In the genomic region with DNA sequence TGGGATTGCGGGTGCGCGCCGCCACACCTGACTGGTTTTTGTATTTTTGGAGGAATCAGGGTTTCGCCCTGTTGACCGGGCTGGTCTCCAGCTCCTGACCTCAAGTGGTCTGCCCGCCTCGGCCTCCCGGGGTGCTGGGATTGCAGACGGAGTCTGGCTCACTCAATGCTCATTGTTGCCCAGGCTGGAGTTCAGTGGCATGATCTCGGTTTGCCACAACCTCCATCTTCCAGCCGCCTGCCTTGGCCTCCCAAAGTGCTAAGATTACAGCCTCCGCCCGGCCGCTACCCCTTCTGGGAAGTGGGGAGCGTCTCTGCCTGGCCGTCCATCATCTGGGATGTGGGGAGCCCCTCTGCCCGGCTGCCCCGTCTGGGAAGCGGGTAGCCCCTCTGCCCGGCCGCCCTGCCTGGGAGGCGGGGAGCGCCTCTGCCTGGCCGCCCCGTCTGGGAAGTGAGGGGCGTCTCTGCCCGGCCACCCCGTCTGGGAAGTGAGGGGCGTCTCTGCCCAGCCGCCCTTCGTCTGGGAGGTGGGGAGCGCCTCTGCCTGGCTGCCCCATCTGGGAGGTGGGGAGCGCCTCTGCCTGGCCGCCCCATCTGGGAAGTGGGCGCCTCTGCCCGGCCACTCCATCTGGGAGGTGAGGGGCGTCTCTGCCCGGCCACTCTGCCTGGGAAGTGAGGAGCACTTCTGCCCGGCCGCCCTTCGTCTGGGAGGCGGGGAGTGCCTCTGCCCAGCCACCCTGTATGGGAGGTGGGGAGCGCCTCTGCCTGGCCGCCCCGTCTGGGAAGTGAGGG, we compare ENCODE assay signal across 1 cellular context.
A peak's percentile ranks its signal among the peaks of the same experiment; 100 is the strongest.
TF ChIP-seq lines count a peak whose summit lies in the region.

No MANE protein-coding gene starts in this region.

TF ChIP-seq in Ishikawa, 13 proteins besides CTCF, POLR2A, EP300 and RAD21:
- TF ChIP-seq NFIC (IDR thresholded peaks at IDR 0.05) (peak; percentile 84), TCF12 (IDR thresholded peaks at IDR 0.05; ENCODE audit: low read depth) (peak; percentile 78), CEBPB (IDR thresholded peaks at IDR 0.05) (0 out of 2 replicates have a peak, but pooled peaks have one; percentile 25), TEAD4 (IDR thresholded peaks at IDR 0.05) (peak; percentile 74)
- TF ChIP-seq, protein P1, sequence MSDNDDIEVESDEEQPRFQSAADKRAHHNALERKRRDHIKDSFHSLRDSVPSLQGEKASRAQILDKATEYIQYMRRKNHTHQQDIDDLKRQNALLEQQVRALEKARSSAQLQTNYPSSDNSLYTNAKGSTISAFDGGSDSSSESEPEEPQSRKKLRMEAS (IDR thresholded peaks at IDR 0.05), result peak; percentile 42; the same call in 1 of the 2 replicates
